In the genomic region with DNA sequence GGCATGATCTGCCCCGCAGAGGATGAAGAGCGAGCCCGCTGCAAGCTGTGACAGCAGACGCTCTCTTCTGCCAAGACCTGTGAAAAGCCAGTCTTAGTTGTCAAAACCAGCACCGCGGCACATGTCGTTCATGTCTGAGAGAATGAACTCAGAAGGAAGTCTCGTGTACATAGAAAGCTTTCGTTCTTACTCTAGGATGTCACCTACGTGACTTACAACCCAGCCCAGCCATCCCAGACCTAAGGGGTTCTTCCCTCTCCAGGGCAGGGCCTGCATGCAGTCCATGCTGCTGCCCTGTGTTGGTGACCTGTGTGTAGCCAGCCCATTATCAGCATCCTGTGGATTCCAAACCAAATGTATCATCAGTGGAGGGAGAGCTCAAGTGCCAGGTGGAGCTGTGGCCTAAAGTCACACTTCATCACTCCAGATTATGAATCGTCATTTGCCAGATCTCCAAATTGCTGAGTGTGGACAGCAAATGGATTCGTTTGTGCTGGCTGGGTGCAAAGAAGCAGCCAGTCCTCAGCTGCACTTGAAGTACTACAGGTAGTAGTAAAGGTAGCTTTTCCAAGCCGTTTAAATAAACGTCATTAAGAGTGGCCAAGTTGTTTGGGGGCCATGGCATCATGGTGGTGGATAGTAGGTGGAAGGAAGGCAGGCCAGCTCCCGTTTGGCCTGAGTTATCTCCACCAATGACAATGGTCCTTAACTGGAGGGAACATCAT, we compare ENCODE assay signal across 8 cellular contexts.
DNase-seq lines count a peak whose midpoint lies in the region; ATAC-seq and TF ChIP-seq lines count a peak whose summit lies in the region.

No MANE protein-coding gene starts in this region.

- H3K9me3 ChIP-seq in WERI-Rb-1 (ENCODE audit: severe bottlenecking), result no peaks in the 10 kb centered on the region

- in situ Hi-C loops in brain microvascular endothelial cell (cut with HindIII; ENCODE audit: low pct_ligation_motif_present, low sequenced_read_pairs), result no loop called here

- H3K27me3 ChIP-seq in brain microvascular endothelial cell (replicated peaks), result no peaks in the 10 kb centered on the region
- no peaks in the 10 kb centered on the region for H3K27me3 ChIP-seq in WERI-Rb-1 (ENCODE audit: insufficient read depth, low read depth, severe bottlenecking)

- H3K4me3 ChIP-seq in brain microvascular endothelial cell (ENCODE audit: low read depth, low read length) (no peak overlapping the region), WERI-Rb-1 (ENCODE audit: low read depth, low read length) (no peak overlapping the region)

- peak; percentile 81 for DNase-seq in activated effector memory CD4-positive, alpha-beta T cell treated with anti-CD3 and anti-CD28 coated beads, Interleukin-2, amount 50 U/mL, for 16 hours
- DNase-seq in stimulated activated CD4-positive, alpha-beta T cell treated with anti-CD3 and anti-CD28 coated beads, Interleukin-1b, Interleukin-23, amount 100 ng/mL, for 48 hours, result peak; percentile 80
- DNase-seq in GOT3 (lab: John Stamatoyannopoulos, UW) (no peak), brain microvascular endothelial cell (no peak), SIG-M5 (lab: John Stamatoyannopoulos, UW) (no peak), WERI-Rb-1 (no peak)

- H3K27ac ChIP-seq in brain microvascular endothelial cell, result no peak overlapping the region
- no peak overlapping the region for H3K27ac ChIP-seq in WERI-Rb-1

- peak; percentile 67 for ATAC-seq in GM18907 (IDR thresholded peaks at IDR 0.05; ENCODE audit: unreplicated experiment)
- ATAC-seq in HG03095 (IDR thresholded peaks at IDR 0.05; ENCODE audit: unreplicated experiment), result peak; percentile 79

- no peaks in the 10 kb centered on the region for H3K36me3 ChIP-seq in brain microvascular endothelial cell (replicated peaks)
- H3K36me3 ChIP-seq in WERI-Rb-1, result peaks cover 10% of the 10 kb centered on the region; the same call in 1 of the 2 replicates

- TF ChIP-seq CTCF in brain microvascular endothelial cell (IDR thresholded peaks at IDR 0.05; ENCODE audit: low read depth, low read length, missing control alignments) (no peak), WERI-Rb-1 (IDR thresholded peaks at IDR 0.05; ENCODE audit: low read depth, low read length) (no peak)

Comparison
In these comparisons a context has a peak if more than half of its experiments do, and no peak if none do; other contexts are left out.
1. DNase-seq: peak in activated effector memory CD4-positive, alpha-beta T cell treated with anti-CD3 and anti-CD28 coated beads, Interleukin-2, amount 50 U/mL, for 16 hours (single experiment) and stimulated activated CD4-positive, alpha-beta T cell treated with anti-CD3 and anti-CD28 coated beads, Interleukin-1b, Interleukin-23, amount 100 ng/mL, for 48 hours (single experiment); none in GOT3 (single experiment), brain microvascular endothelial cell (single experiment), SIG-M5 (single experiment) and WERI-Rb-1 (single experiment).